Comparison of ENCODE assay signal across 1 cellular context in genomic region chr2:20525041-20526035, GRCh38.
TF ChIP-seq lines count a peak whose summit lies in the region.

No MANE protein-coding gene starts in this region.

TF ChIP-seq in HepG2, 621 proteins besides CTCF, POLR2A, EP300 and RAD21 (continued from another document and continues in another):
- TF ChIP-seq HBP1 (CRISPR knock-in tag; IDR thresholded peaks at IDR 0.05; ENCODE audit: low read depth) (peak; percentile 27; the same call in 1 of the 2 replicates), NR2C2 (CRISPR knock-in tag; IDR thresholded peaks at IDR 0.05; ENCODE audit: borderline replicate concordance) (peak; percentile 60; the same call in 1 of the 2 replicates), ZNF557 (CRISPR knock-in tag; IDR thresholded peaks at IDR 0.05) (0 out of 2 replicates have a peak, but pooled peaks have one; percentile 76), DNMT3B (CRISPR knock-in tag; conservative IDR thresholded peaks at IDR 0.05) (0 out of 2 replicates have a peak, but pooled peaks have one; percentile 2), ZNF138 (CRISPR knock-in tag; IDR thresholded peaks at IDR 0.05; ENCODE audit: low read depth) (0 out of 2 replicates have a peak, but pooled peaks have one; percentile 65), UBTF (CRISPR knock-in tag; IDR thresholded peaks at IDR 0.05) (peak; percentile 76), ZNF350 (CRISPR knock-in tag; IDR thresholded peaks at IDR 0.05; ENCODE audit: borderline replicate concordance, low read depth) (peak; percentile 90), ZNF263 (CRISPR knock-in tag; IDR thresholded peaks at IDR 0.05) (peak; percentile 84), AKNA (CRISPR knock-in tag; IDR thresholded peaks at IDR 0.05; ENCODE audit: borderline replicate concordance) (no peak), ZNF30 (CRISPR knock-in tag; IDR thresholded peaks at IDR 0.05) (no peak), PCBP1 (IDR thresholded peaks at IDR 0.05; ENCODE audit: borderline replicate concordance, low read depth, low read length) (no peak), ATF3 (CRISPR knock-in tag; IDR thresholded peaks at IDR 0.05) (peak; percentile 82), THAP8 (CRISPR knock-in tag; IDR thresholded peaks at IDR 0.05; ENCODE audit: borderline replicate concordance) (no peak), ZNF589 (CRISPR knock-in tag; conservative IDR thresholded peaks at IDR 0.05) (no peak), FOXK2 (IDR thresholded peaks at IDR 0.05) (no peak), KLF12 (CRISPR knock-in tag; IDR thresholded peaks at IDR 0.05; ENCODE audit: borderline replicate concordance) (no peak), ZNF205 (CRISPR knock-in tag; IDR thresholded peaks at IDR 0.05) (peak; percentile 67; the same call in 1 of the 2 replicates), TIGD3 (CRISPR knock-in tag; IDR thresholded peaks at IDR 0.05; ENCODE audit: borderline replicate concordance) (0 out of 2 replicates have a peak, but pooled peaks have one; percentile 24), THAP7 (CRISPR knock-in tag; IDR thresholded peaks at IDR 0.05) (no peak), ZNF503 (CRISPR knock-in tag; IDR thresholded peaks at IDR 0.05) (peak; percentile 40; the same call in 1 of the 2 replicates), CBX2 (IDR thresholded peaks at IDR 0.05; ENCODE audit: low read depth, low read length) (no peak), CBX2 (CRISPR knock-in tag; IDR thresholded peaks at IDR 0.05; ENCODE audit: low read depth) (peak; percentile 21; the same call in 1 of the 2 replicates), ZNF724P (CRISPR knock-in tag; IDR thresholded peaks at IDR 0.05; ENCODE audit: borderline replicate concordance) (0 out of 2 replicates have a peak, but pooled peaks have one; percentile 31), BORCS8-MEF2B (CRISPR knock-in tag; IDR thresholded peaks at IDR 0.05) (peak; percentile 74; the same call in 1 of the 2 replicates), TBX3 (IDR thresholded peaks at IDR 0.05; ENCODE audit: borderline replicate concordance) (peak; percentile 63; the same call in 1 of the 2 replicates), ZBTB21 (CRISPR knock-in tag; IDR thresholded peaks at IDR 0.05) (no peak; the same call in 1 of the 2 replicates), ZNF512B (CRISPR knock-in tag; IDR thresholded peaks at IDR 0.05; ENCODE audit: borderline replicate concordance) (no peak; the same call in 1 of the 2 replicates), SOX6 (IDR thresholded peaks at IDR 0.05) (no peak), SOX6 (CRISPR knock-in tag; IDR thresholded peaks at IDR 0.05) (peak; percentile 80), ZNF296 (CRISPR knock-in tag; conservative IDR thresholded peaks at IDR 0.05) (0 out of 2 replicates have a peak, but pooled peaks have one; percentile 24), SP1 (IDR thresholded peaks at IDR 0.05) (no peak), SP1 (CRISPR knock-in tag; IDR thresholded peaks at IDR 0.05) (peak; percentile 42), TEAD3 (CRISPR knock-in tag; optimal IDR thresholded peaks at IDR 0.05; ENCODE audit: borderline replicate concordance) (peak; percentile 73), ZNF335 (CRISPR knock-in tag; IDR thresholded peaks at IDR 0.05) (peak; percentile 78; the same call in 1 of the 2 replicates), ZNF530 (CRISPR knock-in tag; IDR thresholded peaks at IDR 0.05; ENCODE audit: low read depth) (no peak), ELF3 (CRISPR knock-in tag; IDR thresholded peaks at IDR 0.05) (0 out of 2 replicates have a peak, but pooled peaks have one; percentile 46), ZNF343 (CRISPR knock-in tag; IDR thresholded peaks at IDR 0.05) (peak; percentile 92), ZBTB7B (CRISPR knock-in tag; IDR thresholded peaks at IDR 0.05) (peak; percentile 72), KDM2A (CRISPR knock-in tag; IDR thresholded peaks at IDR 0.05; ENCODE audit: borderline replicate concordance, low read depth) (peak; percentile 44; the same call in 1 of the 2 replicates), ZNF792 (CRISPR knock-in tag; IDR thresholded peaks at IDR 0.05) (peak; percentile 78; the same call in 1 of the 2 replicates), POLR2AphosphoS5 (IDR thresholded peaks at IDR 0.05; ENCODE audit: low read depth, low read length) (peak; percentile 28; the same call in 1 of the 2 replicates), IRF2 (CRISPR knock-in tag; IDR thresholded peaks at IDR 0.05) (peak; percentile 77), ZNF331 (CRISPR knock-in tag; IDR thresholded peaks at IDR 0.05) (no peak; the same call in none of the 2 replicates), GATAD2A (CRISPR knock-in tag; IDR thresholded peaks at IDR 0.05) (peak; percentile 90), YEATS2 (CRISPR knock-in tag; IDR thresholded peaks at IDR 0.05; ENCODE audit: borderline replicate concordance) (no peak), SOX5 (CRISPR knock-in tag; IDR thresholded peaks at IDR 0.05; ENCODE audit: borderline replicate concordance) (peak; percentile 72; the same call in 1 of the 2 replicates)
